In genomic region chr1:219176168-219176567, GRCh38 we compare ENCODE assay signal across 12 cellular contexts. TPM values are rescaled to one million over a fixed set of nuclear protein-coding genes. Genes with fewer than 3 reads are reported as not detected.
DNase-seq lines count a peak whose midpoint lies in the region; ATAC-seq and TF ChIP-seq lines count a peak whose summit lies in the region.
"Had no signal": no experiment of that assay in that cellular context is flagged by ENCODE, and none has a peak within 500 bp of the region (broad histone marks: within the 10 kb centered on the region; RNA-seq: fewer than 3 reads in every experiment).

No MANE protein-coding gene starts in this region.

- H3K36me3 ChIP-seq in Loucy (ENCODE audit: insufficient read depth, low read length): no peaks in the 10 kb centered on the region
- no peaks in the 10 kb centered on the region for H3K36me3 ChIP-seq in smooth muscle cell (ENCODE audit: low read depth)

- H3K27ac ChIP-seq in smooth muscle cell (ENCODE audit: low read depth): no peak overlapping the region

- no peaks in the 10 kb centered on the region for H3K9me3 ChIP-seq in Loucy (ENCODE audit: insufficient read depth, low read depth, low read length)
- no peaks in the 10 kb centered on the region for H3K9me3 ChIP-seq in smooth muscle cell (replicated peaks; ENCODE audit: low read depth)

- intact Hi-C loops in activated CD4-positive, alpha-beta T cell treated with anti-CD3 and anti-CD28 coated beads, Interleukin-2, amount 10 ng/mL, durations not matched to agents 24 days and 14 days (cut with micrococcal nuclease): loop anchor here (10.0 kb wide), 1 partner anchor 891 kb away; the partner anchor contains the start of gene RRP15

- H4K20me1 ChIP-seq in Loucy (ENCODE audit: insufficient read depth, low read length, poor library complexity, severe bottlenecking) (peaks cover 16% of the 10 kb centered on the region), smooth muscle cell (ENCODE audit: low read depth) (no peaks in the 10 kb centered on the region)

- H3K79me2 ChIP-seq in Loucy (ENCODE audit: insufficient read depth, low read length) (peaks cover 29% of the 10 kb centered on the region), smooth muscle cell (ENCODE audit: low read depth) (peaks cover 14% of the 10 kb centered on the region)

- no peaks in the 10 kb centered on the region for H3K9me3 Mint-ChIP-seq in activated CD4-positive, alpha-beta T cell treated with anti-CD3 and anti-CD28 coated beads, Interleukin-2, amount 10 ng/mL, durations not matched to agents 24 days and 14 days
- no peaks in the 10 kb centered on the region for H3K9me3 Mint-ChIP-seq in HFFc6

- TF ChIP-seq CTCF in Loucy (conservative IDR thresholded peaks at IDR 0.05; ENCODE audit: low read length) (no peak), epithelial cell of proximal tubule (conservative IDR thresholded peaks at IDR 0.05; ENCODE audit: low read depth, low read length) (no peak), smooth muscle cell (IDR thresholded peaks at IDR 0.05; ENCODE audit: borderline replicate concordance, insufficient read depth, poor library complexity, severe bottlenecking) (no peak), HFFc6 (IDR thresholded peaks at IDR 0.05) (no peak)

- H3K4me3 ChIP-seq in Loucy (ENCODE audit: low read length, poor library complexity, severe bottlenecking) (peak overlapping the region; percentile 84), epithelial cell of proximal tubule (ENCODE audit: low read depth, low read length) (peak overlapping the region; percentile 80), smooth muscle cell (peak overlapping the region; percentile 67)

- H3K4me2 ChIP-seq in Loucy (ENCODE audit: low read depth, low read length, poor library complexity, severe bottlenecking): peak overlapping the region; percentile 85
- peak overlapping the region; percentile 88 for H3K4me2 ChIP-seq in smooth muscle cell

- H3K36me3 Mint-ChIP-seq in activated CD4-positive, alpha-beta T cell treated with anti-CD3 and anti-CD28 coated beads, Interleukin-2, amount 10 ng/mL, durations not matched to agents 24 days and 14 days (ENCODE audit: low read depth): peaks cover 18% of the 10 kb centered on the region
- peaks cover 14% of the 10 kb centered on the region for H3K36me3 Mint-ChIP-seq in HFFc6 (ENCODE audit: low read depth)

- ATAC-seq in HG03025 (IDR thresholded peaks at IDR 0.05; ENCODE audit: low FRiP score, unreplicated experiment): no peak
- ATAC-seq: activated CD4-positive, CD25-positive, alpha-beta regulatory T cell treated with anti-CD3 and anti-CD28 coated beads, Interleukin-2, amount 50 U/mL, for 24 hours had no signal

- peaks cover 28% of the 10 kb centered on the region for H3K4me1 Mint-ChIP-seq in activated CD4-positive, alpha-beta T cell treated with anti-CD3 and anti-CD28 coated beads, Interleukin-2, amount 10 ng/mL, durations not matched to agents 24 days and 14 days
- H3K4me1 Mint-ChIP-seq in HFFc6 (ENCODE audit: low read depth): peaks cover 30% of the 10 kb centered on the region

- H3F3A ChIP-seq in Loucy (ENCODE audit: low read depth) (no peaks in the 10 kb centered on the region), smooth muscle cell (ENCODE audit: low read depth) (no peaks in the 10 kb centered on the region)

- no peaks in the 10 kb centered on the region for H3K27me3 ChIP-seq in Loucy (ENCODE audit: insufficient read depth, low read length, poor library complexity, severe bottlenecking)
- H3K27me3 ChIP-seq in smooth muscle cell (ENCODE audit: low read depth): no peaks in the 10 kb centered on the region

- WGBS in smooth muscle cell (ENCODE audit: low lambda C conversion rate): 96% methylated on average over 4 of the region's 4 CpGs

- H3K4me3 Mint-ChIP-seq in activated CD4-positive, alpha-beta T cell treated with anti-CD3 and anti-CD28 coated beads, Interleukin-2, amount 10 ng/mL, durations not matched to agents 24 days and 14 days: peak overlapping the region; percentile 4
- no peak overlapping the region for H3K4me3 Mint-ChIP-seq in HFFc6
- H3K4me3 Mint-ChIP-seq: activated naive CD8-positive, alpha-beta T cell treated with anti-CD3 and anti-CD28 coated beads, Interleukin-2, amount 10 ng/mL, durations not matched to agents 7 days and 5 days had no signal

- H3K9ac ChIP-seq in Loucy (ENCODE audit: low read depth, low read length, poor library complexity, severe bottlenecking): peak overlapping the region; percentile 88
- no peak overlapping the region for H3K9ac ChIP-seq in smooth muscle cell (ENCODE audit: low read depth)

- no peaks in the 10 kb centered on the region for H3K27me3 Mint-ChIP-seq in activated CD4-positive, alpha-beta T cell treated with anti-CD3 and anti-CD28 coated beads, Interleukin-2, amount 10 ng/mL, durations not matched to agents 24 days and 14 days
- no peaks in the 10 kb centered on the region for H3K27me3 Mint-ChIP-seq in HFFc6 (ENCODE audit: insufficient read depth)
- H3K27me3 Mint-ChIP-seq: activated naive CD8-positive, alpha-beta T cell treated with anti-CD3 and anti-CD28 coated beads, Interleukin-2, amount 10 ng/mL, durations not matched to agents 7 days and 5 days had no signal

- no peak for DNase-seq in activated CD4-positive, alpha-beta T cell treated with anti-CD3 and anti-CD28 coated beads, Interleukin-2, amount 10 ng/mL, durations not matched to agents 24 days and 14 days
- no peak for DNase-seq in activated CD4-positive, alpha-beta T cell treated with anti-CD3 and anti-CD28 coated beads for 48 hours
- DNase-seq in epithelial cell of proximal tubule (ENCODE audit: low read depth): no peak
- DNase-seq in smooth muscle cell (lab: John Stamatoyannopoulos, UW; ENCODE audit: unreplicated experiment): no peak
- DNase-seq in stimulated activated CD4-positive, alpha-beta T cell treated with anti-CD3 and anti-CD28 coated beads, Interleukin-4, amount 100 ng/mL, for 4 hours: no peak
- DNase-seq in HFFc6: no peak
- DNase-seq: activated CD8-positive, alpha-beta memory T cell treated with anti-CD3 and anti-CD28 coated beads, Interleukin-2, amount 50 U/mL, for 48 hours; activated naive CD8-positive, alpha-beta T cell treated with anti-CD3 and anti-CD28 coated beads, Interleukin-2, amount 10 ng/mL, durations not matched to agents 7 days and 5 days; NCI-H1092 had no signal

- no peak overlapping the region for H3K27ac Mint-ChIP-seq in activated CD4-positive, alpha-beta T cell treated with anti-CD3 and anti-CD28 coated beads, Interleukin-2, amount 10 ng/mL, durations not matched to agents 24 days and 14 days
- H3K27ac Mint-ChIP-seq in HFFc6: no peak overlapping the region
- H3K27ac Mint-ChIP-seq: activated naive CD8-positive, alpha-beta T cell treated with anti-CD3 and anti-CD28 coated beads, Interleukin-2, amount 10 ng/mL, durations not matched to agents 7 days and 5 days had no signal

- H3K4me1 ChIP-seq in Loucy (ENCODE audit: insufficient read depth, low read length, poor library complexity, severe bottlenecking) (peaks cover 26% of the 10 kb centered on the region), smooth muscle cell (ENCODE audit: low read depth) (peaks cover 13% of the 10 kb centered on the region)

- no peak overlapping the region for H2AFZ ChIP-seq in Loucy (ENCODE audit: low read length)
- H2AFZ ChIP-seq in smooth muscle cell (ENCODE audit: low read depth): no peak overlapping the region

- H3K9me2 ChIP-seq in Loucy (replicated peaks; ENCODE audit: low read depth, low read length): no peaks in the 10 kb centered on the region

RNA-seq across cellular contexts. Expression of gene LYPLAL1, which starts 2.5 kb away (rescaled TPM):
- 19.7 and 22.9 TPM in 2 replicates for total RNA-seq in activated CD4-positive, alpha-beta T cell treated with anti-CD3 and anti-CD28 coated beads, Interleukin-2, amount 10 ng/mL, durations not matched to agents 24 days and 14 days
- total RNA-seq in epithelial cell of proximal tubule: 11.1 and 19.4 TPM in 2 replicates
- 18.2 and 24.0 TPM in 2 replicates for total RNA-seq in smooth muscle cell
- polyA plus RNA-seq in smooth muscle cell: 18.7 and 19.5 TPM in 2 replicates
- total RNA-seq in HFFc6 (2021; fragmentation: NEBNext Ultra II Directional; extraction: Animal tissue kit (Norgen Biotek cat#: 25700)): 10 to 100 TPM; 20.5 to 28.1 (median 22.3) TPM
